ENCODE assay signal across 21 cellular contexts in genomic region chr5:170553218-170553617, GRCh38. TPM values are rescaled to one million over a fixed set of nuclear protein-coding genes. Genes with fewer than 3 reads are reported as not detected.
"Had no signal": no experiment of that assay in that cellular context is flagged by ENCODE, and none has a peak within 500 bp of the region (broad histone marks: within the 10 kb centered on the region; RNA-seq: fewer than 3 reads in every experiment).

No MANE protein-coding gene starts in this region.

- H3K27ac ChIP-seq: foreskin keratinocyte, neutrophil, ovary, thyroid gland, upper lobe of right lung, WERI-Rb-1 had no signal

- ATAC-seq: natural killer cell treated with Interleukin-12 subunit alpha and Interleukin-12 subunit beta and Interleukin-15 and Interleukin-18, amount 100 ng/mL, for 72 hours; stimulated activated memory B cell treated with anti-CD40 and anti-IgM and Interleukin-4, amounts not matched to agents 10 μg/mL and 1 μg/mL and 100 μg/mL, for 72 hours; T-cell had no signal

- DNase-seq: activated CD4-positive, alpha-beta T cell treated with anti-CD3 and anti-CD28 coated beads, Interleukin-2, amount 10 ng/mL, durations not matched to agents 7 days and 5 days; activated CD4-positive, CD25-positive, alpha-beta regulatory T cell treated with anti-CD3 and anti-CD28 coated beads, Interleukin-2, amount 50 U/mL, for 72 hours; activated CD8-positive, alpha-beta T cell treated with anti-CD3 and anti-CD28 coated beads, Interleukin-2, amount 10 ng/mL, durations not matched to agents 7 days and 5 days; activated naive CD4-positive, alpha-beta T cell; effector CD4-positive, alpha-beta T cell; erythroblast; immature natural killer cell; mammary epithelial cell; stimulated activated CD4-positive, alpha-beta T cell treated with anti-CD3 and anti-CD28 coated beads, Interleukin-15, amount 100 ng/mL, for 24 hours; T-cell; upper lobe of right lung; WERI-Rb-1 had no signal

- H3K36me3 ChIP-seq: adrenal gland, neutrophil, ovary, thyroid gland, upper lobe of right lung, WERI-Rb-1 had no signal

- H3K4me3 ChIP-seq: adrenal gland, ovary, thyroid gland, upper lobe of right lung had no signal

- H3K27me3 ChIP-seq: adrenal gland, ovary, thyroid gland, upper lobe of right lung had no signal

- H3K4me1 ChIP-seq: foreskin keratinocyte, thyroid gland, upper lobe of right lung had no signal

- H3K9me3 ChIP-seq: adrenal gland, neutrophil, ovary, thyroid gland, upper lobe of right lung had no signal

RNA-seq across cellular contexts. Expression of gene KCNIP1, which starts 49.4 kb away (rescaled TPM):
- total RNA-seq: activated CD4-positive, alpha-beta T cell treated with anti-CD3 and anti-CD28 coated beads, Interleukin-2, amount 10 ng/mL, durations not matched to agents 7 days and 5 days; activated CD8-positive, alpha-beta T cell treated with anti-CD3 and anti-CD28 coated beads, Interleukin-2, amount 10 ng/mL, durations not matched to agents 7 days and 5 days; activated T-helper 2 cell treated with anti-CD3 and anti-CD28 coated beads, Interferon-gamma antibody, Interleukin-2, Interleukin-4, amounts not matched to agents 10 μg/mL and 5 μg/mL and 100 μg/mL, durations not matched to agents 14 hours and 24 hours and 36 hours; foreskin keratinocyte; mammary epithelial cell; natural killer cell treated with Interleukin-12 subunit alpha and Interleukin-12 subunit beta and Interleukin-15 and Interleukin-18, amount 100 ng/mL, for 72 hours; pulmonary artery endothelial cell; T-cell had no signal
- polyA plus RNA-seq: foreskin keratinocyte, immature natural killer cell, mammary epithelial cell had no signal
